8 cellular contexts compared by ENCODE assay signal in genomic region chrX:107776649-107777535, GRCh38. TPM values are rescaled to one million over a fixed set of nuclear protein-coding genes. Genes with fewer than 3 reads are reported as not detected.
DNase-seq lines count a peak whose midpoint lies in the region; ATAC-seq, FAIRE-seq and TF ChIP-seq lines count a peak whose summit lies in the region.

No MANE protein-coding gene starts in this region.

- H3K4me3 ChIP-seq in A549 = peak overlapping the region; percentile 56
- H3K4me3 ChIP-seq in WERI-Rb-1 (ENCODE audit: low read depth, low read length) = peak overlapping the region; percentile 40

- peak; percentile 69 to 88 for DNase-seq in A549 (ENCODE audit: low read depth in 1 of 2, low spot score in 1 of 2)
- DNase-seq in NCI-H2171 (lab: John Stamatoyannopoulos, UW) = peak; percentile 29
- peak; percentile 71 for DNase-seq in WERI-Rb-1
- DNase-seq in caudate nucleus (lab: John Stamatoyannopoulos, UW) = peak in 59 of 61 donors; percentile 1 to 93 (median 55)
- DNase-seq in inferior parietal cortex (ENCODE audit: extremely low spot score) = peak; percentile 81
- DNase-seq in smooth muscle cell of the brain vasculature (ENCODE audit: low read depth, low spot score) = peak; percentile 73

- CTCF ChIA-PET in A549 (lab: Yijun Ruan, JAX) = interaction anchor here (0.6 to 10.1 kb wide), 47 partner anchors 9 to 909 kb away, joined by 3 to 236 read pairs (median 4); partner anchors contain the start of genes MORC4 and PRPS1

- H3K9me3 ChIP-seq in A549 = no peaks in the 10 kb centered on the region
- H3K9me3 ChIP-seq in WERI-Rb-1 (ENCODE audit: severe bottlenecking) = no peaks in the 10 kb centered on the region

- POLR2A ChIA-PET in A549 (lab: Yijun Ruan, JAX) = interaction anchor here (0.7 to 3.5 kb wide), 4 partner anchors 45 to 117 kb away, joined by 3 to 29 read pairs (median 4); no protein-coding TSS in a partner anchor

- no peak for TF ChIP-seq POLR2A in A549 (IDR thresholded peaks at IDR 0.05; ENCODE audit: low read length)

- 0 out of 3 replicates have a peak, but pooled peaks cover 4% of the 10 kb centered on the region for H3K4me1 ChIP-seq in A549

- H3K36me3 ChIP-seq in WERI-Rb-1 = no peaks in the 10 kb centered on the region

- H3K27ac ChIP-seq in A549 (peak overlapping the region; percentile 74 to 81; a peak in 5 of 6 replicates), WERI-Rb-1 (no peak overlapping the region), caudate nucleus (ENCODE audit: low read depth, low read length) (peak overlapping the region; percentile 36)

- WGBS in A549 (ENCODE audit: missing lambda C conversion rate) = 9% methylated on average over 20 of the region's 20 CpGs

- peak; percentile 74 for TF ChIP-seq CTCF in A549 (IDR thresholded peaks at IDR 0.05)
- peak; percentile 64 for TF ChIP-seq CTCF in WERI-Rb-1 (IDR thresholded peaks at IDR 0.05; ENCODE audit: low read depth, low read length)

- peak; percentile 100 for FAIRE-seq in A549 (lab: Jason Lieb, UNC)

- peak overlapping the region; percentile 97 for H3K4me2 ChIP-seq in A549

- peaks cover 48% of the 10 kb centered on the region for H3K27me3 ChIP-seq in WERI-Rb-1 (ENCODE audit: insufficient read depth, low read depth, severe bottlenecking)

- ATAC-seq in A549 = peak; percentile 84 to 86
- peak; percentile 72 for ATAC-seq in GM18519 (IDR thresholded peaks at IDR 0.05; ENCODE audit: low FRiP score, unreplicated experiment)
- peak; percentile 55 for ATAC-seq in HG03108 (IDR thresholded peaks at IDR 0.05; ENCODE audit: unreplicated experiment)

- TF ChIP-seq RAD21 in A549 (conservative IDR thresholded peaks at IDR 0.05 in 1 of 2, IDR thresholded peaks at IDR 0.05 in 1 of 2) = peak; percentile 87 to 90

- TF ChIP-seq EP300 in A549 (IDR thresholded peaks at IDR 0.05) = no peak

TF ChIP-seq in A549, 52 proteins besides CTCF, POLR2A, EP300 and RAD21:
- TF ChIP-seq, protein P1, sequence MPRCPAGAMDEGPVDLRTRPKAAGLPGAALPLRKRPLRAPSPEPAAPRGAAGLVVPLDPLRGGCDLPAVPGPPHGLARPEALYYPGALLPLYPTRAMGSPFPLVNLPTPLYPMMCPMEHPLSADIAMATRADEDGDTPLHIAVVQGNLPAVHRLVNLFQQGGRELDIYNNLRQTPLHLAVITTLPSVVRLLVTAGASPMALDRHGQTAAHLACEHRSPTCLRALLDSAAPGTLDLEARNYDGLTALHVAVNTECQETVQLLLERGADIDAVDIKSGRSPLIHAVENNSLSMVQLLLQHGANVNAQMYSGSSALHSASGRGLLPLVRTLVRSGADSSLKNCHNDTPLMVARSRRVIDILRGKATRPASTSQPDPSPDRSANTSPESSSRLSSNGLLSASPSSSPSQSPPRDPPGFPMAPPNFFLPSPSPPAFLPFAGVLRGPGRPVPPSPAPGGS (IDR thresholded peaks at IDR 0.05) = no peak
- no peak for TF ChIP-seq CBX2 (IDR thresholded peaks at IDR 0.05; ENCODE audit: borderline replicate concordance, low read depth)
- no peak for TF ChIP-seq NFE2L2 (conservative IDR thresholded peaks at IDR 0.05; ENCODE audit: low read length)
- no peak for TF ChIP-seq ZC3H11A (IDR thresholded peaks at IDR 0.05)
- TF ChIP-seq SMC3 (IDR thresholded peaks at IDR 0.05) = peak; percentile 79
- no peak for TF ChIP-seq POLR2AphosphoS2 (conservative IDR thresholded peaks at IDR 0.05; ENCODE audit: low read length)

RNA-seq across cellular contexts. Expression of gene NCBP2L, which starts 0.6 kb away (rescaled TPM):
- polyA plus RNA-seq in A549 (2011; rRNA removed) = not detected in 2 replicates
- polyA plus RNA-seq in A549 (2012; cell fraction: cytosol; rRNA removed) = not detected in 2 replicates
- not detected in 2 replicates for polyA plus RNA-seq in A549 (2012; cell fraction: nucleus; rRNA removed)
- not detected in 3 replicates for polyA plus RNA-seq in A549 (2017; fragmentation: RNase III; extraction: RNeasy Plus Mini Kit Qiagen cat#74134 plus additional on column Dnase treatment)
- polyA minus RNA-seq in A549 (2011; rRNA and poly(A)+ RNA removed) = not detected in 2 replicates

RNA-seq across cellular contexts. Expression of gene TSC22D3, which starts 1.3 kb away (rescaled TPM):
- polyA plus RNA-seq in A549 (2011; rRNA removed) (51.8 and 65.4 TPM in 2 replicates), A549 (2017; fragmentation: RNase III; extraction: RNeasy Plus Mini Kit Qiagen cat#74134 plus additional on column Dnase treatment) (10.8 to 13.3 TPM (median 12.2 TPM) in 3 replicates)
- 24.0 and 25.1 TPM in 2 replicates for polyA plus RNA-seq in A549 (2012; cell fraction: cytosol; rRNA removed)
- polyA plus RNA-seq in A549 (2012; cell fraction: nucleus; rRNA removed) = 55.5 and 76.3 TPM in 2 replicates
- polyA minus RNA-seq in A549 (2011; rRNA and poly(A)+ RNA removed) = 31.0 and 33.9 TPM in 2 replicates

RNA-seq across cellular contexts. Expression of gene MID2, which starts 48.8 kb away (rescaled TPM):
- 10.6 and 13.5 TPM in 2 replicates for polyA plus RNA-seq in A549 (2011; rRNA removed)
- polyA plus RNA-seq in A549 (2012; cell fraction: cytosol; rRNA removed) = 3.4 and 4.2 TPM in 2 replicates
- polyA plus RNA-seq in A549 (2012; cell fraction: nucleus; rRNA removed) = 3.4 and 3.7 TPM in 2 replicates
- 4.3 to 5.1 TPM (median 4.6 TPM) in 3 replicates for polyA plus RNA-seq in A549 (2017; fragmentation: RNase III; extraction: RNeasy Plus Mini Kit Qiagen cat#74134 plus additional on column Dnase treatment)
- 74.1 and 101 TPM in 2 replicates for polyA minus RNA-seq in A549 (2011; rRNA and poly(A)+ RNA removed)

Comparison
In these comparisons a context has a peak if more than half of its experiments do, and no peak if none do; other contexts are left out.
1. DNase-seq: peak in every context shown above with its lines; median percentile 81 in inferior parietal cortex; 78 in A549; 73 in smooth muscle cell of the brain vasculature; 71 in WERI-Rb-1; 55 in caudate nucleus; 29 in NCI-H2171.